In the genomic region with DNA sequence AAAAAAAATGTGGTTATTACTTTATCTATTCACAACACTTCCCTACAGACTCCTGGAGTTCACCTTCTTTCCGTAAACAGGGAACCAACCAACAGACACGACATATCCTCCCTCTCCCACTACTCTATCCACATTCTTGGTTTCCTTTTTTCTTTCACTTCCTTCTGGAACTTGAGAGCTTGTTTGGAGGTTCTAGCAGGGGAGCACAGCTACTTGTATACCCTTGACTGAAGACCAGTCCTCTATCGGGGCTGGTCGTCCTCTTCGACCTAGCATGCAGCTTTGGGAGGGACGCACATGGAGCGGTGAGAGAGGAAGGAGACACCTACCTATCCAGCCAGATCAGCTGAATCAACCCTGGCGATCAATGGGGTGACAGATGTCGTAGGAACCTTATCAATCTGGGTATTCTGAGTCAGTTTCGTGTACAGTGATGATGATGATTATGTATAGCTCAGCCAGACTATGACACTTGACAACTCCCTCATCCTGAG, we compare ENCODE assay signal across 25 cellular contexts. TPM values are rescaled to one million over a fixed set of nuclear protein-coding genes. Genes with fewer than 3 reads are reported as not detected.
DNase-seq lines count a peak whose midpoint lies in the region; ATAC-seq, FAIRE-seq and TF ChIP-seq lines count a peak whose summit lies in the region.
"Had no signal": no experiment of that assay in that cellular context is flagged by ENCODE, and none has a peak within 500 bp of the region (broad histone marks: within the 10 kb centered on the region; RNA-seq: fewer than 3 reads in every experiment).

No MANE protein-coding gene starts in this region.

- TF ChIP-seq RAD21 in HepG2 (CRISPR knock-in tag; IDR thresholded peaks at IDR 0.05), result no peak

- H3K4me1 Mint-ChIP-seq in activated T-helper 17 cell treated with anti-CD3 and anti-CD28 coated beads, Interleukin-2, amount 50 U/mL, for 72 hours, result no peaks in the 10 kb centered on the region
- H3K4me1 Mint-ChIP-seq: CD4-positive, alpha-beta memory T cell had no signal

- H3K4me2 ChIP-seq in HepG2 (ENCODE audit: low read depth, low read length), result peak overlapping the region; percentile 77
- H3K4me2 ChIP-seq: BLaER1 had no signal

- POLR2A ChIA-PET in HepG2 (lab: Yijun Ruan, JAX), result interaction anchor here (5.7 kb wide), 1 partner anchor 15 kb away, joined by 48 read pairs; no protein-coding TSS in a partner anchor

- FAIRE-seq in HepG2 (lab: Jason Lieb, UNC), result no peak
- FAIRE-seq: A549, GM12878, GM19239 had no signal

- H3K9me3 ChIP-seq in HepG2 (ENCODE audit: low read length) (no peaks in the 10 kb centered on the region), right lobe of liver (no peaks in the 10 kb centered on the region), mucosa of descending colon (no peaks in the 10 kb centered on the region), upper lobe of right lung (no peaks in the 10 kb centered on the region), aorta (ENCODE audit: control insufficient read depth, low read length) (no peaks in the 10 kb centered on the region)
- H3K9me3 ChIP-seq: A549, BLaER1 had no signal

- TF ChIP-seq CTCF in HepG2 (CRISPR knock-in tag; IDR thresholded peaks at IDR 0.05), result no peak
- TF ChIP-seq CTCF in right lobe of liver (IDR thresholded peaks at IDR 0.05), result no peak
- TF ChIP-seq CTCF in mucosa of descending colon (IDR thresholded peaks at IDR 0.05), result no peak
- no peak for TF ChIP-seq CTCF in upper lobe of right lung (IDR thresholded peaks at IDR 0.05)

- no peaks in the 10 kb centered on the region for H3K9me3 Mint-ChIP-seq in activated T-helper 17 cell treated with anti-CD3 and anti-CD28 coated beads, Interleukin-2, amount 50 U/mL, for 72 hours
- H3K9me3 Mint-ChIP-seq: CD4-positive, alpha-beta memory T cell had no signal

- intact Hi-C loops in HepG2 (cut with micrococcal nuclease; ENCODE audit: unreplicated experiment), result no loop called here
- intact Hi-C loops in right lobe of liver (cut with DNase I), result no loop called here
- intact Hi-C loops in mucosa of descending colon (cut with DNase I, micrococcal nuclease), result no loop called here
- intact Hi-C loops in upper lobe of right lung (cut with DNase I), result no loop called here
- intact Hi-C loops in aorta (cut with DNase I), result no loop called here
- intact Hi-C loops in left cardiac atrium (cut with DNase I), result no loop called here

- H3K79me2 ChIP-seq in HepG2 (ENCODE audit: insufficient read depth, low read length), result no peaks in the 10 kb centered on the region

- H3K4me1 ChIP-seq in HepG2 (ENCODE audit: insufficient read depth, low read length) (peaks cover 66% of the 10 kb centered on the region), right lobe of liver (no peaks in the 10 kb centered on the region), mucosa of descending colon (ENCODE audit: low read depth) (peaks cover 51% of the 10 kb centered on the region), upper lobe of right lung (no peaks in the 10 kb centered on the region), aorta (ENCODE audit: control insufficient read depth in 1 of 2, insufficient read depth in 2 of 2, low read length in 2 of 2) (peaks cover 0 to 2% of the 10 kb centered on the region in 2 donors)
- H3K4me1 ChIP-seq: BLaER1 had no signal

- peak overlapping the region; percentile 44 for H2AFZ ChIP-seq in HepG2 (ENCODE audit: low read length)

- in situ Hi-C loops in HepG2 (cut with HindIII; ENCODE audit: extremely low pct_ligation_motif_present, low pct_unique_long_range_greater_than_20kb), result no loop called here

- H3K27ac ChIP-seq in HepG2 (ENCODE audit: extremely low read length, insufficient read depth, low read length) (no peak overlapping the region), right lobe of liver (no peak overlapping the region), upper lobe of right lung (no peak overlapping the region), aorta (ENCODE audit: low read depth in 1 of 2, low read length in 2 of 2) (no peak overlapping the region)
- H3K27ac ChIP-seq: BLaER1 had no signal

- H3K4me3 ChIP-seq in HepG2 (replicated peaks in 1 of 3; ENCODE audit: insufficient read depth in 1 of 3, low read depth in 2 of 3, low read length in 3 of 3) (peak overlapping the region; percentile 18 to 51 (median 23); a peak in 3 of 6 replicates), right lobe of liver (no peak overlapping the region), mucosa of descending colon (no peak overlapping the region), upper lobe of right lung (no peak overlapping the region), aorta (ENCODE audit: low read length in 2 of 2) (no peak overlapping the region)
- H3K4me3 ChIP-seq: A549, BLaER1, GM12878 had no signal

- TF ChIP-seq POLR2A in HepG2 (IDR thresholded peaks at IDR 0.05; ENCODE audit: insufficient read depth in 1 of 2, low read depth in 2 of 2, low read length in 2 of 2), result no peak
- TF ChIP-seq POLR2A in right lobe of liver (IDR thresholded peaks at IDR 0.05), result no peak

- ATAC-seq in HepG2 (peak; percentile 17), right lobe of liver (no peak), mucosa of descending colon (peak; percentile 41), upper lobe of right lung (no peak), aorta (ENCODE audit: low FRiP score) (no peak), left cardiac atrium (no peak)
- ATAC-seq in activated T-helper 17 cell treated with anti-CD3 and anti-CD28 coated beads, Interleukin-2, amount 50 U/mL, for 72 hours (replicated peaks), result peak; percentile 46
- ATAC-seq: A549, GM12878, HCT116 had no signal

- no TSS peak for BruUV-seq in HepG2 (replicated peaks; lab: Mats Ljungman, UMichigan)

- H3K4me3 Mint-ChIP-seq in activated T-helper 17 cell treated with anti-CD3 and anti-CD28 coated beads, Interleukin-2, amount 50 U/mL, for 72 hours, result no peak overlapping the region
- H3K4me3 Mint-ChIP-seq: CD4-positive, alpha-beta memory T cell had no signal

- CTCF ChIA-PET in HepG2 (lab: Yijun Ruan, JAX; ENCODE audit: low intra/inter-chr PET ratio, low total read pairs), result no interaction called here

- TF ChIP-seq EP300 in HepG2 (IDR thresholded peaks at IDR 0.05; ENCODE audit: low read depth in 2 of 2, low read length in 2 of 2) (no peak), HepG2 (CRISPR knock-in tag; IDR thresholded peaks at IDR 0.05; ENCODE audit: borderline replicate concordance) (no peak)

- no peaks in the 10 kb centered on the region for H3K36me3 ChIP-seq in HepG2 (replicated peaks in 1 of 2; ENCODE audit: control insufficient read depth in 1 of 2, insufficient read depth in 2 of 2, low read length in 2 of 2)
- H3K36me3 ChIP-seq in right lobe of liver, result no peaks in the 10 kb centered on the region
- H3K36me3 ChIP-seq in mucosa of descending colon (ENCODE audit: low read depth), result no peaks in the 10 kb centered on the region
- H3K36me3 ChIP-seq in upper lobe of right lung, result no peaks in the 10 kb centered on the region
- no peaks in the 10 kb centered on the region for H3K36me3 ChIP-seq in aorta (ENCODE audit: control insufficient read depth in 1 of 2, insufficient read depth in 2 of 2, low read length in 1 of 2)
- H3K36me3 ChIP-seq: BLaER1 had no signal

- H3K27me3 ChIP-seq in HepG2 (ENCODE audit: control insufficient read depth in 1 of 2, insufficient read depth in 2 of 2, low read length in 2 of 2) (no peaks in the 10 kb centered on the region), right lobe of liver (no peaks in the 10 kb centered on the region), upper lobe of right lung (no peaks in the 10 kb centered on the region), aorta (ENCODE audit: control insufficient read depth in 1 of 2, insufficient read depth in 2 of 2, low read length in 1 of 2) (no peaks in the 10 kb centered on the region)
- H3K27me3 ChIP-seq: BLaER1 had no signal

- no peaks in the 10 kb centered on the region for H4K20me1 ChIP-seq in HepG2 (ENCODE audit: insufficient read depth, low read length)
- H4K20me1 ChIP-seq: BLaER1 had no signal

- 33% methylated on average over 10 of the region's 10 CpGs for WGBS in HepG2 (ENCODE audit: low lambda C conversion rate)
- WGBS in right lobe of liver (ENCODE audit: insufficient coverage, low coverage, low lambda C conversion rate, missing lambda C conversion rate), result 85% methylated on average over 7 of the region's 10 CpGs
- WGBS in aorta, 2 donors, result 91 to 93% methylated on average over 10 of the region's 10 CpGs

- peaks cover 4% of the 10 kb centered on the region for H3K27me3 Mint-ChIP-seq in activated T-helper 17 cell treated with anti-CD3 and anti-CD28 coated beads, Interleukin-2, amount 50 U/mL, for 72 hours

- no peak for DNase-seq in HepG2 (ENCODE audit: low spot score)
- no peak for DNase-seq in right lobe of liver
- DNase-seq in mucosa of descending colon, result peak in 2 of 3 donors; percentile 37 to 38
- peak; percentile 17 for DNase-seq in upper lobe of right lung
- DNase-seq in aorta, result no peak
- no peak for DNase-seq in stimulated activated CD4-positive, alpha-beta T cell treated with anti-CD3 and anti-CD28 coated beads, Interleukin-12 subunit alpha, Interleukin-12 subunit beta, amount 100 ng/mL, for 4 hours
- DNase-seq in left cardiac atrium, result no peak
- DNase-seq: CD4-positive, alpha-beta memory T cell; DMS53; EL; GOT3; KG1; NCI-H187; NCI-H2107; NCI-H510A; NCI-H748 treated with DMSO at 0.1 percent for 48 hours; SHP77 had no signal

- H3K27ac Mint-ChIP-seq in activated T-helper 17 cell treated with anti-CD3 and anti-CD28 coated beads, Interleukin-2, amount 50 U/mL, for 72 hours, result no peak overlapping the region
- H3K27ac Mint-ChIP-seq: CD4-positive, alpha-beta memory T cell had no signal

- H3K9ac ChIP-seq in HepG2 (ENCODE audit: insufficient read depth, low read depth, low read length), result no peak overlapping the region
- H3K9ac ChIP-seq: BLaER1 had no signal

- H3K36me3 Mint-ChIP-seq in activated T-helper 17 cell treated with anti-CD3 and anti-CD28 coated beads, Interleukin-2, amount 50 U/mL, for 72 hours (ENCODE audit: low read depth), result no peaks in the 10 kb centered on the region
- H3K36me3 Mint-ChIP-seq: CD4-positive, alpha-beta memory T cell had no signal

RNA-seq across cellular contexts. Expression of a gene that starts 9.7 kb away (rescaled TPM):
- total RNA-seq in HepG2 (2016; rRNA removed; fragmentation: Illumina TruSeq; extraction: Trizol) (86.5 and 161 TPM in 2 replicates), right lobe of liver (1 to 10 TPM in 5 of 6 experiments, under 1 TPM in 1; 0.55 to 2.4 (median 1.6) TPM), mucosa of descending colon (1,000 to 10,000 TPM in 2 of 3 donors, 100 to 1,000 TPM in 1; 730 to 1,842 (median 1,636) TPM), upper lobe of right lung (119 TPM), aorta (under 1 TPM in 1 of 2 donors, not detected in 1; 0.32 TPM), left cardiac atrium (under 1 TPM; 0.12 to 0.89 TPM)
- 35.3 and 38.4 TPM in 2 replicates for total RNA-seq in HepG2 (2016; cell fraction: cytosol; rRNA removed; fragmentation: Illumina TruSeq; extraction: Trizol; ENCODE audit: low read depth)
- total RNA-seq in HepG2 (2016; cell fraction: insoluble cytoplasmic fraction; rRNA removed; fragmentation: Illumina TruSeq; extraction: Trizol), result 81.2 and 157 TPM in 2 replicates
- 43.3 and 50.6 TPM in 2 replicates for total RNA-seq in HepG2 (2016; cell fraction: membrane; rRNA removed; fragmentation: Illumina TruSeq; extraction: Trizol)
- total RNA-seq in HepG2 (2016; cell fraction: nucleus; rRNA removed; fragmentation: Illumina TruSeq; extraction: Trizol), result 148 and 175 TPM in 2 replicates
- polyA plus RNA-seq in HepG2 (2011; rRNA removed) (54.5 and 71.1 TPM in 2 replicates), aorta (10 to 100 TPM in 1 of 2 donors, 1 to 10 TPM in 1; 3.1 to 58.1 TPM)
- 40.5 and 55.7 TPM in 2 replicates for polyA plus RNA-seq in HepG2 (2011; cell fraction: cytosol; rRNA removed)
- polyA plus RNA-seq in HepG2 (2011; cell fraction: nucleus; rRNA removed), result 23.7 and 32.0 TPM in 2 replicates
- 133 and 185 TPM in 2 replicates for polyA plus RNA-seq in HepG2 (2012)
- polyA plus RNA-seq in HepG2 (2016; cell fraction: cytosol; fragmentation: Illumina TruSeq; extraction: Trizol; ENCODE audit: low read depth), result 40.3 and 47.3 TPM in 2 replicates
- polyA plus RNA-seq in HepG2 (2016; cell fraction: insoluble cytoplasmic fraction; fragmentation: Illumina TruSeq; extraction: Trizol; ENCODE audit: low read depth), result 110 and 111 TPM in 2 replicates
- polyA plus RNA-seq in HepG2 (2016; cell fraction: membrane; fragmentation: Illumina TruSeq; extraction: Trizol; ENCODE audit: low read depth), result 43.9 and 48.4 TPM in 2 replicates
- 287 and 318 TPM in 2 replicates for polyA plus RNA-seq in HepG2 (2016; cell fraction: nucleus; fragmentation: Illumina TruSeq; extraction: Trizol; ENCODE audit: insufficient read depth, low read depth)
- 0.61 and 14.8 TPM in 2 replicates for polyA minus RNA-seq in HepG2 (2011; rRNA and poly(A)+ RNA removed; ENCODE audit: low replicate concordance)
- 51.5 and 59.4 TPM in 2 replicates for polyA minus RNA-seq in HepG2 (2011; cell fraction: cytosol; rRNA and poly(A)+ RNA removed)
- 33.1 and 43.6 TPM in 2 replicates for polyA minus RNA-seq in HepG2 (2011; cell fraction: nucleus; rRNA and poly(A)+ RNA removed)
- total RNA-seq in activated T-helper 17 cell treated with anti-CD3 and anti-CD28 coated beads, Interleukin-2, amount 50 U/mL, for 72 hours, result under 1 TPM in 1 of 2 donors, not detected in 1; 0.19 TPM
- total RNA-seq: CD4-positive, alpha-beta memory T cell; OCI-LY7; RPMI7951 had no signal
- polyA plus RNA-seq: CD4-positive, alpha-beta memory T cell had no signal

RNA-seq across cellular contexts. Expression of a gene that starts 43.5 kb away (rescaled TPM):
- 76.3 and 125 TPM in 2 replicates for total RNA-seq in HepG2 (2016; rRNA removed; fragmentation: Illumina TruSeq; extraction: Trizol)
- total RNA-seq in HepG2 (2016; cell fraction: cytosol; rRNA removed; fragmentation: Illumina TruSeq; extraction: Trizol; ENCODE audit: low read depth), result 12.2 and 14.5 TPM in 2 replicates
- total RNA-seq in HepG2 (2016; cell fraction: insoluble cytoplasmic fraction; rRNA removed; fragmentation: Illumina TruSeq; extraction: Trizol), result 76.5 and 122 TPM in 2 replicates
- total RNA-seq in HepG2 (2016; cell fraction: membrane; rRNA removed; fragmentation: Illumina TruSeq; extraction: Trizol), result 17.5 and 23.6 TPM in 2 replicates
- 50.2 and 54.3 TPM in 2 replicates for total RNA-seq in HepG2 (2016; cell fraction: nucleus; rRNA removed; fragmentation: Illumina TruSeq; extraction: Trizol)
- polyA plus RNA-seq in HepG2 (2011; rRNA removed), result 13.5 and 19.9 TPM in 2 replicates
- 7.9 and 10.8 TPM in 2 replicates for polyA plus RNA-seq in HepG2 (2011; cell fraction: cytosol; rRNA removed)
- polyA plus RNA-seq in HepG2 (2011; cell fraction: nucleus; rRNA removed), result 6.8 and 7.9 TPM in 2 replicates
- polyA plus RNA-seq in HepG2 (2012), result 21.3 and 30.0 TPM in 2 replicates
- polyA plus RNA-seq in HepG2 (2016; cell fraction: cytosol; fragmentation: Illumina TruSeq; extraction: Trizol; ENCODE audit: low read depth), result 2.7 and 3.2 TPM in 2 replicates
- 81.0 and 82.7 TPM in 2 replicates for polyA plus RNA-seq in HepG2 (2016; cell fraction: insoluble cytoplasmic fraction; fragmentation: Illumina TruSeq; extraction: Trizol; ENCODE audit: low read depth)
- 6.4 and 7.3 TPM in 2 replicates for polyA plus RNA-seq in HepG2 (2016; cell fraction: membrane; fragmentation: Illumina TruSeq; extraction: Trizol; ENCODE audit: low read depth)
- polyA plus RNA-seq in HepG2 (2016; cell fraction: nucleus; fragmentation: Illumina TruSeq; extraction: Trizol; ENCODE audit: insufficient read depth, low read depth), result 42.8 and 46.2 TPM in 2 replicates
- 14.0 and 23.3 TPM in 2 replicates for polyA minus RNA-seq in HepG2 (2011; rRNA and poly(A)+ RNA removed; ENCODE audit: low replicate concordance)
- 19.4 and 20.9 TPM in 2 replicates for polyA minus RNA-seq in HepG2 (2011; cell fraction: cytosol; rRNA and poly(A)+ RNA removed)
- 25.5 and 29.3 TPM in 2 replicates for polyA minus RNA-seq in HepG2 (2011; cell fraction: nucleus; rRNA and poly(A)+ RNA removed)
- 1 to 10 TPM; 3.2 to 7.0 (median 5.2) TPM for total RNA-seq in right lobe of liver
- 10 to 100 TPM; 45.9 to 58.0 TPM for total RNA-seq in activated T-helper 17 cell treated with anti-CD3 and anti-CD28 coated beads, Interleukin-2, amount 50 U/mL, for 72 hours
- total RNA-seq in mucosa of descending colon, result 10 to 100 TPM; 10.7 to 17.4 (median 12.8) TPM
- total RNA-seq in upper lobe of right lung, result 13.3 TPM
- 10 to 100 TPM in 1 of 2 donors, 1 to 10 TPM in 1; 5.5 to 15.4 TPM for total RNA-seq in aorta
- 1 to 10 TPM; 6.0 to 6.1 TPM for polyA plus RNA-seq in aorta
- total RNA-seq in left cardiac atrium, result 10 to 100 TPM; 11.4 to 13.5 TPM

Comparison
In these comparisons a context has a peak if more than half of its experiments do, and no peak if none do; other contexts are left out.
1. ATAC-seq: peak in HepG2 (single experiment), activated T-helper 17 cell treated with anti-CD3 and anti-CD28 coated beads, Interleukin-2, amount 50 U/mL, for 72 hours (single experiment) and mucosa of descending colon (single experiment); none in right lobe of liver (0 of 4), upper lobe of right lung (single experiment), aorta (single experiment) and left cardiac atrium (0 of 2).
2. H3K4me3 ChIP-seq: peak in HepG2 (3 of 3); none in right lobe of liver (0 of 3), mucosa of descending colon (single experiment), upper lobe of right lung (single experiment) and aorta (0 of 2).
3. RNA of a gene that starts 9.7 kb away (total RNA-seq): 730 to 1,842 TPM in mucosa of descending colon, 35.3 to 175 TPM in HepG2 and 119 TPM in upper lobe of right lung (single experiment); 0.55 to 2.4 TPM in right lobe of liver, 0.12 to 0.89 TPM in left cardiac atrium, 0.32 TPM in aorta and 0.19 TPM in activated T-helper 17 cell treated with anti-CD3 and anti-CD28 coated beads, Interleukin-2, amount 50 U/mL, for 72 hours; every median in the first group is over 10 times any median in the second.
4. DNase-seq: peak in mucosa of descending colon (2 of 3) and upper lobe of right lung (single experiment); none in HepG2 (single experiment), right lobe of liver (0 of 3), aorta (0 of 2), stimulated activated CD4-positive, alpha-beta T cell treated with anti-CD3 and anti-CD28 coated beads, Interleukin-12 subunit alpha, Interleukin-12 subunit beta, amount 100 ng/mL, for 4 hours (single experiment) and left cardiac atrium (single experiment).